In genomic region chr1:53434405-53435007, GRCh38 we compare ENCODE assay signal across 22 cellular contexts. TPM values are rescaled to one million over a fixed set of nuclear protein-coding genes. Genes with fewer than 3 reads are reported as not detected.
"Had no signal": no experiment of that assay in that cellular context is flagged by ENCODE, and none has a peak within 500 bp of the region (broad histone marks: within the 10 kb centered on the region; RNA-seq: fewer than 3 reads in every experiment).

No MANE protein-coding gene starts in this region.

RNA-seq across cellular contexts. Expression of gene DMRTB1, which starts 24.7 kb away (rescaled TPM):
- total RNA-seq: kidney, left colon, left lung, liver, lower lobe of right lung, mammary epithelial cell, mesothelial cell of epicardium, mononuclear cell, natural killer cell, omental fat pad, ovary, progenitor cell of endocrine pancreas, pulmonary artery endothelial cell, renal cortical epithelial cell, right atrium auricular region, right lobe of liver, stomach, transverse colon, upper lobe of left lung, urinary bladder, vagina had no signal
- polyA plus RNA-seq: liver, mammary epithelial cell, neural cell, stomach, urinary bladder had no signal
